ENCODE assay signal across 23 cellular contexts in genomic region chrX:30689116-30689515, GRCh38. TPM values are rescaled to one million over a fixed set of nuclear protein-coding genes. Genes with fewer than 3 reads are reported as not detected.
DNase-seq lines count a peak whose midpoint lies in the region; ATAC-seq, FAIRE-seq and TF ChIP-seq lines count a peak whose summit lies in the region.
"Had no signal": no experiment of that assay in that cellular context is flagged by ENCODE, and none has a peak within 500 bp of the region (broad histone marks: within the 10 kb centered on the region; RNA-seq: fewer than 3 reads in every experiment).

No MANE protein-coding gene starts in this region.

- no peak overlapping the region for H2BK120ac ChIP-seq in H1 (replicated peaks; ENCODE audit: low read depth, low read length)

- POLR2A ChIA-PET in HEK293 (lab: Yijun Ruan, JAX) = no interaction called here
- POLR2A ChIA-PET in H1 (lab: Charles Lee; ENCODE audit: partially characterized antibody) = no interaction called here
- POLR2A ChIA-PET in HepG2 (lab: Yijun Ruan, JAX) = no interaction called here

- H3K27me3 ChIP-seq in GM23338 (ENCODE audit: insufficient read depth) (no peaks in the 10 kb centered on the region), H1 (replicated peaks in 1 of 4; ENCODE audit: control insufficient read depth in 3 of 4, extremely low read depth in 1 of 4, insufficient read depth in 3 of 4, low read length in 3 of 4) (no peaks in the 10 kb centered on the region), HepG2 (ENCODE audit: control insufficient read depth in 1 of 2, insufficient read depth in 2 of 2, low read length in 2 of 2) (no peaks in the 10 kb centered on the region)
- H3K27me3 ChIP-seq: BE2C, BLaER1 had no signal

- H3K4me1 Mint-ChIP-seq in GM23338 = peaks cover 37% of the 10 kb centered on the region

- CTCF ChIA-PET in HEK293 (lab: Yijun Ruan, JAX) (no interaction called here), H1 (lab: Charles Lee; ENCODE audit: partially characterized antibody) (interaction anchor here (1.5 kb wide), 1 partner anchor 35 kb away, joined by 3 read pairs; no protein-coding TSS in a partner anchor), HepG2 (lab: Yijun Ruan, JAX; ENCODE audit: low intra/inter-chr PET ratio, low total read pairs) (no interaction called here)

- no peak overlapping the region for H3K27ac Mint-ChIP-seq in GM23338
- H3K27ac Mint-ChIP-seq: CD4-positive, alpha-beta T cell; CD8-positive, alpha-beta T cell had no signal

- TF ChIP-seq RAD21 in H1 (IDR thresholded peaks at IDR 0.05 in 1 of 2, conservative IDR thresholded peaks at IDR 0.05 in 1 of 2; ENCODE audit: low read depth in 2 of 2, low read length in 2 of 2) = no peak
- no peak for TF ChIP-seq RAD21 in HepG2 (CRISPR knock-in tag; IDR thresholded peaks at IDR 0.05)

- no peak overlapping the region for H4K5ac ChIP-seq in H1 (ENCODE audit: insufficient read length, low read depth, low read length)

- TF ChIP-seq CTCF in GM23338 (conservative IDR thresholded peaks at IDR 0.05; ENCODE audit: low read depth in 2 of 2) = no peak
- TF ChIP-seq CTCF in HEK293 (tag by site-specific recombination; IDR thresholded peaks at IDR 0.05) = no peak
- no peak for TF ChIP-seq CTCF in H1 (IDR thresholded peaks at IDR 0.05; ENCODE audit: control extremely low read depth in 1 of 3, insufficient read depth in 1 of 3, low read depth in 1 of 3, low read length in 3 of 3)
- no peak for TF ChIP-seq CTCF in HepG2 (CRISPR knock-in tag; IDR thresholded peaks at IDR 0.05)

- FAIRE-seq in H1 (lab: Jason Lieb, UNC) = no peak
- no peak for FAIRE-seq in HepG2 (lab: Jason Lieb, UNC)
- FAIRE-seq: A549, D721Med, G401.6, GM12891, GM19239 had no signal

- no peaks in the 10 kb centered on the region for H3K23me2 ChIP-seq in H1 (ENCODE audit: low read depth, low read length)

- H2BK12ac ChIP-seq in H1 (ENCODE audit: low read depth, low read length) = peak overlapping the region; percentile 50; the same call in 1 of the 2 replicates

- H3K56ac ChIP-seq in H1 (replicated peaks; ENCODE audit: insufficient read length, low read depth, low read length) = no peak overlapping the region

- H3K9ac ChIP-seq in H1 (replicated peaks in 1 of 4; ENCODE audit: extremely low read depth in 1 of 4, low read depth in 3 of 4, low read length in 3 of 4) (no peak overlapping the region), HepG2 (ENCODE audit: insufficient read depth, low read depth, low read length) (no peak overlapping the region)
- H3K9ac ChIP-seq: BLaER1 had no signal

- H3K4me2 ChIP-seq in GM23338 = no peak overlapping the region; the same call in 1 of the 2 replicates
- no peak overlapping the region for H3K4me2 ChIP-seq in H1 (ENCODE audit: insufficient read depth in 1 of 2, low read depth in 2 of 2, low read length in 2 of 2)
- no peak overlapping the region for H3K4me2 ChIP-seq in HepG2 (ENCODE audit: low read depth, low read length)
- H3K4me2 ChIP-seq: A549, BLaER1 had no signal

- no peaks in the 10 kb centered on the region for H3F3A ChIP-seq in GM23338 (replicated peaks; ENCODE audit: low read depth)

- H3K36me3 Mint-ChIP-seq in GM23338 (ENCODE audit: low read depth) = peaks cover 5% of the 10 kb centered on the region; the same call in 1 of the 3 replicates

- no TSS peak for BruUV-seq in HepG2 (replicated peaks; lab: Mats Ljungman, UMichigan)

- no peak overlapping the region for H3K23ac ChIP-seq in H1 (ENCODE audit: insufficient read length)

- H2BK15ac ChIP-seq in H1 (ENCODE audit: low read length) = no peak overlapping the region

- H3K79me2 ChIP-seq in GM23338 (replicated peaks; ENCODE audit: insufficient read depth) (no peaks in the 10 kb centered on the region), H1 (ENCODE audit: control insufficient read depth in 1 of 2, insufficient read depth in 2 of 2, low read length in 2 of 2) (no peaks in the 10 kb centered on the region), HepG2 (ENCODE audit: insufficient read depth, low read length) (no peaks in the 10 kb centered on the region)

- H3K4me3 ChIP-seq in GM23338 (no peak overlapping the region), HEK293 (ENCODE audit: low read depth, low read length) (no peak overlapping the region), H1 (ENCODE audit: extremely low read depth in 1 of 4, insufficient read depth in 2 of 4, low read depth in 3 of 4, low read length in 4 of 4) (no peak overlapping the region), HepG2 (replicated peaks in 1 of 3; ENCODE audit: insufficient read depth in 1 of 3, low read depth in 2 of 3, low read length in 3 of 3) (no peak overlapping the region)
- H3K4me3 ChIP-seq: A549, BLaER1 had no signal

- no peaks in the 10 kb centered on the region for H3K27me3 Mint-ChIP-seq in GM23338 (ENCODE audit: insufficient read depth, low read depth, poor library complexity)
- H3K27me3 Mint-ChIP-seq: CD4-positive, alpha-beta T cell had no signal

- H3K4me1 ChIP-seq in GM23338 (ENCODE audit: insufficient read depth) = peaks cover 27% of the 10 kb centered on the region
- H3K4me1 ChIP-seq in HEK293 (ENCODE audit: control insufficient read depth, insufficient read depth, low read length) = no peaks in the 10 kb centered on the region
- peaks cover 0 to 7% (median 2%) of the 10 kb centered on the region in 4 experiments; a peak in 4 of 7 replicates for H3K4me1 ChIP-seq in H1 (replicated peaks in 1 of 4; ENCODE audit: control insufficient read depth in 3 of 4, insufficient read depth in 4 of 4, low read length in 3 of 4)
- H3K4me1 ChIP-seq in HepG2 (ENCODE audit: insufficient read depth, low read length) = peaks cover 57% of the 10 kb centered on the region
- H3K4me1 ChIP-seq: A549, BE2C, BLaER1, Caco-2 had no signal

- H3K14ac ChIP-seq in H1 (ENCODE audit: insufficient read length) = no peak overlapping the region

- peak overlapping the region; percentile 88 for H4K91ac ChIP-seq in H1 (replicated peaks; ENCODE audit: insufficient read length, low read length)

- in situ Hi-C loops in HepG2 (cut with HindIII; ENCODE audit: extremely low pct_ligation_motif_present, low pct_unique_long_range_greater_than_20kb) = no loop called here

- peak overlapping the region; percentile 88; the same call in 1 of the 2 replicates for H2BK5ac ChIP-seq in H1 (ENCODE audit: low read depth, low read length)

- H3K9me3 ChIP-seq in HEK293 (ENCODE audit: control insufficient read depth, insufficient read depth, low read depth, low read length) = no peaks in the 10 kb centered on the region
- H3K9me3 ChIP-seq in H1 (ENCODE audit: insufficient read depth in 2 of 2, low read depth in 1 of 2, low read length in 1 of 2) = no peaks in the 10 kb centered on the region
- H3K9me3 ChIP-seq in HepG2 (ENCODE audit: low read length) = no peaks in the 10 kb centered on the region
- H3K9me3 ChIP-seq: A549, BE2C, BLaER1, Caco-2 had no signal

- H3K4ac ChIP-seq in H1 (replicated peaks; ENCODE audit: insufficient read length, low read depth, low read length) = no peak overlapping the region

- H2AFZ ChIP-seq in GM23338 (no peak overlapping the region), H1 (ENCODE audit: low read length) (no peak overlapping the region), HepG2 (ENCODE audit: low read length) (no peak overlapping the region)

- TF ChIP-seq EP300 in H1 (IDR thresholded peaks at IDR 0.05; ENCODE audit: borderline replicate concordance in 1 of 2, low read depth in 2 of 2, low read length in 2 of 2) (no peak), HepG2 (IDR thresholded peaks at IDR 0.05; ENCODE audit: low read depth in 2 of 2, low read length in 2 of 2) (no peak), HepG2 (CRISPR knock-in tag; IDR thresholded peaks at IDR 0.05; ENCODE audit: borderline replicate concordance) (no peak)

- H3K36me3 ChIP-seq in GM23338 (ENCODE audit: insufficient read depth) (no peaks in the 10 kb centered on the region), HEK293 (ENCODE audit: control insufficient read depth in 2 of 2, insufficient read depth in 1 of 2, low read length in 2 of 2) (peaks cover 0 to 15% of the 10 kb centered on the region in 2 experiments; a peak in 1 of 3 replicates), H1 (ENCODE audit: control insufficient read depth in 2 of 4, insufficient read depth in 4 of 4, low read length in 3 of 4) (no peaks in the 10 kb centered on the region), HepG2 (replicated peaks in 1 of 2; ENCODE audit: control insufficient read depth in 1 of 2, insufficient read depth in 2 of 2, low read length in 2 of 2) (peaks cover 3 to 31% of the 10 kb centered on the region in 2 experiments)
- H3K36me3 ChIP-seq: BE2C had no signal

- no peak overlapping the region for H2BK20ac ChIP-seq in H1 (ENCODE audit: low read length)

- DNase-seq in GM23338 (ENCODE audit: low spot score) (no peak), H1 (ENCODE audit: low read depth in 1 of 2, low spot score in 2 of 2) (no peak), HepG2 (ENCODE audit: low spot score) (no peak), NCI-H1092 treated with DMSO at 0.1 percent for 48 hours (lab: John Stamatoyannopoulos, UW) (no peak), NCI-H2227 treated with DMSO at 0.1 percent for 48 hours (lab: John Stamatoyannopoulos, UW) (no peak), C1 segment of cervical spinal cord (lab: John Stamatoyannopoulos, UW) (no peak), HT-29 (ENCODE audit: low spot score) (no peak)
- DNase-seq: BE2C; Caco-2; Calu3; CD4-positive, alpha-beta T cell; CD8-positive, alpha-beta T cell; DMS79 treated with DMSO at 0.1 percent for 48 hours; GF-D8 had no signal

- no peak overlapping the region for H3K4me3 Mint-ChIP-seq in GM23338
- H3K4me3 Mint-ChIP-seq: CD4-positive, alpha-beta T cell; CD8-positive, alpha-beta T cell had no signal

- ATAC-seq in GM23338 = no peak
- no peak; the same call in 2 of the 3 replicates for ATAC-seq in HepG2
- ATAC-seq: A549; CD8-positive, alpha-beta T cell had no signal

- H4K20me1 ChIP-seq in GM23338 (replicated peaks; ENCODE audit: insufficient read depth) (no peaks in the 10 kb centered on the region), H1 (replicated peaks in 1 of 2; ENCODE audit: control insufficient read depth in 1 of 2, insufficient read depth in 2 of 2, low read length in 2 of 2) (no peaks in the 10 kb centered on the region), HepG2 (ENCODE audit: insufficient read depth, low read length) (no peaks in the 10 kb centered on the region)
- H4K20me1 ChIP-seq: BLaER1 had no signal

- H3K9me3 Mint-ChIP-seq in GM23338 = no peaks in the 10 kb centered on the region
- H3K9me3 Mint-ChIP-seq: CD4-positive, alpha-beta T cell; CD8-positive, alpha-beta T cell had no signal

- no peak for TF ChIP-seq POLR2A in H1 (IDR thresholded peaks at IDR 0.05; ENCODE audit: control extremely low read depth in 1 of 2, low read depth in 2 of 2, low read length in 2 of 2)
- TF ChIP-seq POLR2A in HepG2 (IDR thresholded peaks at IDR 0.05; ENCODE audit: insufficient read depth in 1 of 2, low read depth in 2 of 2, low read length in 2 of 2) = no peak

- H3K27ac ChIP-seq in GM23338 (ENCODE audit: low read depth) (peak overlapping the region; percentile 62; the same call in 1 of the 2 replicates), HEK293 (ENCODE audit: extremely low read depth, low read depth, low read length) (no peak overlapping the region), H1 (ENCODE audit: low read depth, low read length) (no peak overlapping the region), HepG2 (ENCODE audit: extremely low read length, insufficient read depth, low read length) (no peak overlapping the region)
- H3K27ac ChIP-seq: 22Rv1, A549, BLaER1, C4-2B had no signal

- H3K79me1 ChIP-seq in H1 (ENCODE audit: low read depth, low read length) = no peaks in the 10 kb centered on the region

- intact Hi-C loops in HepG2 (cut with micrococcal nuclease; ENCODE audit: unreplicated experiment) = no loop called here

- no peak overlapping the region for H2AK5ac ChIP-seq in H1 (ENCODE audit: low read depth, low read length)

- H4K8ac ChIP-seq in H1 (ENCODE audit: extremely low read depth, insufficient read depth, low read length) = no peak overlapping the region

- no peaks in the 10 kb centered on the region for H3K9me2 ChIP-seq in GM23338 (ENCODE audit: insufficient read depth)

- peak overlapping the region; percentile 48; the same call in 1 of the 2 replicates for H3K18ac ChIP-seq in H1 (ENCODE audit: extremely low read depth, low read length)

RNA-seq across cellular contexts. Expression of gene GK, which starts 35.9 kb away (rescaled TPM):
- total RNA-seq in GM23338 (2014; rRNA removed; shearing (Covaris generic)) = 7.3 and 8.4 TPM in 2 replicates
- 10.6 and 10.8 TPM in 2 replicates for polyA plus RNA-seq in GM23338 (2016; fragmentation: Nextera tagmentation; extraction: Ambion mirVana)
- 9.4 and 11.2 TPM in 2 replicates for total RNA-seq in H1 (2021; fragmentation: NEBNext Ultra II Directional; extraction: Animal tissue kit (Norgen Biotek cat#: 25700))
- 2.2 and 2.9 TPM in 2 replicates for polyA plus RNA-seq in H1 (2011; rRNA removed)
- 4.9 TPM for polyA plus RNA-seq in H1 (2011; cell fraction: cytosol; rRNA removed)
- polyA plus RNA-seq in H1 (2011; cell fraction: nucleus; rRNA removed) = 4.7 TPM
- polyA plus RNA-seq in H1 (2012, experiment 1 of 2) = 4.7 to 9.3 TPM (median 6.0 TPM) in 4 replicates
- 0.59 TPM for polyA plus RNA-seq in H1 (2012, experiment 2 of 2)
- 5.1 TPM for polyA plus RNA-seq in H1 (2013, experiment 1 of 2)
- 4.5 TPM for polyA plus RNA-seq in H1 (2013, experiment 2 of 2)
- 6.2 and 8.8 TPM in 2 replicates for polyA minus RNA-seq in H1 (2011; rRNA and poly(A)+ RNA removed)
- 4.9 TPM for polyA minus RNA-seq in H1 (2011; cell fraction: cytosol; rRNA and poly(A)+ RNA removed)
- polyA minus RNA-seq in H1 (2011; cell fraction: nucleus; rRNA and poly(A)+ RNA removed) = 5.0 TPM
- total RNA-seq in HepG2 (2016; rRNA removed; fragmentation: Illumina TruSeq; extraction: Trizol) = 64.2 and 91.1 TPM in 2 replicates
- 8.4 and 10.9 TPM in 2 replicates for total RNA-seq in HepG2 (2016; cell fraction: cytosol; rRNA removed; fragmentation: Illumina TruSeq; extraction: Trizol; ENCODE audit: low read depth)
- total RNA-seq in HepG2 (2016; cell fraction: insoluble cytoplasmic fraction; rRNA removed; fragmentation: Illumina TruSeq; extraction: Trizol) = 66.0 and 90.6 TPM in 2 replicates
- 16.0 and 19.5 TPM in 2 replicates for total RNA-seq in HepG2 (2016; cell fraction: membrane; rRNA removed; fragmentation: Illumina TruSeq; extraction: Trizol)
- 61.7 and 67.1 TPM in 2 replicates for total RNA-seq in HepG2 (2016; cell fraction: nucleus; rRNA removed; fragmentation: Illumina TruSeq; extraction: Trizol)
- polyA plus RNA-seq in HepG2 (2011; rRNA removed) = 265 and 274 TPM in 2 replicates
- polyA plus RNA-seq in HepG2 (2011; cell fraction: cytosol; rRNA removed) = 91.6 and 146 TPM in 2 replicates
- 267 and 310 TPM in 2 replicates for polyA plus RNA-seq in HepG2 (2011; cell fraction: nucleus; rRNA removed)
- 133 and 173 TPM in 2 replicates for polyA plus RNA-seq in HepG2 (2012)
- 4.9 and 5.5 TPM in 2 replicates for polyA plus RNA-seq in HepG2 (2016; cell fraction: cytosol; fragmentation: Illumina TruSeq; extraction: Trizol; ENCODE audit: low read depth)
- 71.8 and 74.5 TPM in 2 replicates for polyA plus RNA-seq in HepG2 (2016; cell fraction: insoluble cytoplasmic fraction; fragmentation: Illumina TruSeq; extraction: Trizol; ENCODE audit: low read depth)
- 8.3 and 9.0 TPM in 2 replicates for polyA plus RNA-seq in HepG2 (2016; cell fraction: membrane; fragmentation: Illumina TruSeq; extraction: Trizol; ENCODE audit: low read depth)
- polyA plus RNA-seq in HepG2 (2016; cell fraction: nucleus; fragmentation: Illumina TruSeq; extraction: Trizol; ENCODE audit: insufficient read depth, low read depth) = 71.3 and 81.0 TPM in 2 replicates
- polyA minus RNA-seq in HepG2 (2011; rRNA and poly(A)+ RNA removed; ENCODE audit: low replicate concordance) = 11.6 and 131 TPM in 2 replicates
- 129 and 164 TPM in 2 replicates for polyA minus RNA-seq in HepG2 (2011; cell fraction: cytosol; rRNA and poly(A)+ RNA removed)
- 724 and 744 TPM in 2 replicates for polyA minus RNA-seq in HepG2 (2011; cell fraction: nucleus; rRNA and poly(A)+ RNA removed)
- total RNA-seq in HT-29 (2014; rRNA removed; shearing (Covaris generic)) = 1.2 and 1.5 TPM in 2 replicates
